8 cellular contexts compared by ENCODE assay signal in the genomic region with DNA sequence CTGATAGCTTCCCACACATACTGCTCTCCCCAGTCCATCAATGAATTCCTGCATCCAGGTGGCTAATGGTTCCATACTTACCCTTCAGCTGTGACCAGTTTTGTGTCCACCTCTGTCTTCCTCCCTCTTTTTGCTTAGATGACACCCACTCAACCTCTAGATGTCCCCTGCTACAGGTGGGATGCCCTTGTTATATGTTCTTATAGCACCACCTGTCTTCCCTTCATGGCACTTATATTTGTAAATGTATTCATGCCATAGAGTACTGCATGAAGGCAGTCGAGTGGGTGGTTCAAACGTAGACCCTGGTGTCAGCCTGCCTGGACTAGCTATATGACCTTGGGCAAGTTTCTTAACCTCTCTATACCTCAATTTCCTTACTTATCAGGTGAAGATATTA. TPM values are rescaled to one million over a fixed set of nuclear protein-coding genes. Genes with fewer than 3 reads are reported as not detected.
A peak's percentile ranks its signal among the peaks of the same experiment; 100 is the strongest.
DNase-seq lines count a peak whose midpoint lies in the region; ATAC-seq, FAIRE-seq and TF ChIP-seq lines count a peak whose summit lies in the region.

No MANE protein-coding gene starts in this region.

- no peak overlapping the region for H3K27ac ChIP-seq in keratinocyte (ENCODE audit: control insufficient read depth, insufficient read depth, low read length)

- no peaks in the 10 kb centered on the region for H3K9me3 ChIP-seq in keratinocyte (ENCODE audit: control insufficient read depth, low read depth, low read length)

- H3K27me3 ChIP-seq in keratinocyte (ENCODE audit: control insufficient read depth, extremely low read depth, insufficient read depth, low read length) = no peaks in the 10 kb centered on the region

- H3K36me3 Mint-ChIP-seq in endothelial cell (ENCODE audit: low read depth, unreplicated experiment) = peaks cover 7% of the 10 kb centered on the region

- H3K79me2 ChIP-seq in keratinocyte (ENCODE audit: control insufficient read depth, insufficient read depth, low read length) = no peaks in the 10 kb centered on the region

- H2AFZ ChIP-seq in keratinocyte (ENCODE audit: control insufficient read depth, low read length) = no peak overlapping the region

- H3K9ac ChIP-seq in keratinocyte (ENCODE audit: control insufficient read depth, extremely low read depth, insufficient read depth, low read length) = no peak overlapping the region

- H3K9me3 Mint-ChIP-seq in endothelial cell (ENCODE audit: unreplicated experiment) = no peaks in the 10 kb centered on the region

- peak; percentile 9 for DNase-seq in RPMI7951 (ENCODE audit: low read depth)
- no peak for DNase-seq in keratinocyte (ENCODE audit: low read depth, low spot score)
- DNase-seq in activated T-cell treated with anti-CD3 and anti-CD28 coated beads, Interleukin-2, amount 50 U/mL, for 1 hour = no peak
- no peak for DNase-seq in endothelial cell (ENCODE audit: low spot score)
- DNase-seq in NK-92 treated with Interleukin-12 subunit alpha and Interleukin-12 subunit beta, amount 100 ng/mL, for 24 hours (lab: John Stamatoyannopoulos, UW) = no peak
- no peak for DNase-seq in AG08396 (ENCODE audit: low spot score)

- no peak for FAIRE-seq in keratinocyte (lab: Jason Lieb, UNC)

- peaks cover 3% of the 10 kb centered on the region for H3K27me3 Mint-ChIP-seq in endothelial cell (ENCODE audit: unreplicated experiment)

- peak; percentile 65 for ATAC-seq in GM18873 (IDR thresholded peaks at IDR 0.05; ENCODE audit: low FRiP score, unreplicated experiment)
- peak; percentile 80 for ATAC-seq in HG02884 (IDR thresholded peaks at IDR 0.05; ENCODE audit: unreplicated experiment)

- dilution Hi-C loops in keratinocyte (cut with MboI; ENCODE audit: extremely low pct_ligation_motif_present, low sequenced_read_pairs) = no loop called here

- no peak overlapping the region for H3K27ac Mint-ChIP-seq in endothelial cell (ENCODE audit: unreplicated experiment)

- H3K4me3 Mint-ChIP-seq in endothelial cell (ENCODE audit: unreplicated experiment) = no peak overlapping the region

- no peak overlapping the region for H3K4me3 ChIP-seq in keratinocyte (ENCODE audit: control insufficient read depth in 2 of 3, extremely low read depth in 1 of 3, insufficient read depth in 2 of 3, low read depth in 1 of 3, low read length in 3 of 3)

- H3K4me1 Mint-ChIP-seq in endothelial cell (ENCODE audit: unreplicated experiment) = peaks cover 2% of the 10 kb centered on the region

- H3K4me2 ChIP-seq in keratinocyte (ENCODE audit: control insufficient read depth, extremely low read depth, insufficient read depth, low read depth, low read length) = no peak overlapping the region

- H3K36me3 ChIP-seq in keratinocyte (ENCODE audit: control insufficient read depth in 2 of 2, extremely low read depth in 1 of 2, insufficient read depth in 2 of 2, low read length in 2 of 2) = peaks cover 0 to 2% of the 10 kb centered on the region in 2 experiments

- no peaks in the 10 kb centered on the region for H3K4me1 ChIP-seq in keratinocyte (ENCODE audit: control insufficient read depth, extremely low read depth, insufficient read depth, low read length)

- H3K9me1 ChIP-seq in keratinocyte (ENCODE audit: control insufficient read depth, extremely low read depth, insufficient read depth, low read length) = no peaks in the 10 kb centered on the region

- H4K20me1 ChIP-seq in keratinocyte (ENCODE audit: control insufficient read depth, extremely low read depth, insufficient read depth, low read length) = no peaks in the 10 kb centered on the region

- TF ChIP-seq CTCF in keratinocyte (optimal IDR thresholded peaks at IDR 0.05 in 1 of 3, IDR thresholded peaks at IDR 0.05 in 1 of 3, conservative IDR thresholded peaks at IDR 0.05 in 1 of 3; ENCODE audit: extremely low read depth in 1 of 3, insufficient read depth in 2 of 3, low read length in 3 of 3) = peak; percentile 9 to 39 (median 37)
- no peak for TF ChIP-seq CTCF in endothelial cell (IDR thresholded peaks at IDR 0.05; ENCODE audit: unreplicated experiment)

RNA-seq across cellular contexts. Expression of a gene that starts 6.5 kb away (rescaled TPM):
- total RNA-seq in RPMI7951 (2014; rRNA removed; shearing (Covaris generic)) = 11.1 and 12.6 TPM in 2 replicates
- polyA plus RNA-seq in keratinocyte = 13.7 to 20.4 TPM (median 14.4 TPM) in 3 replicates
- 9.2 TPM for polyA plus RNA-seq in keratinocyte (2011; ENCODE audit: low read depth)
- 9.9 and 21.3 TPM in 2 replicates for polyA plus RNA-seq in keratinocyte (2011; cell fraction: cytosol; rRNA removed)
- polyA plus RNA-seq in keratinocyte (2011; cell fraction: nucleus; rRNA removed) = 8.8 and 13.4 TPM in 2 replicates
- 9.9 and 11.4 TPM in 2 replicates for polyA plus RNA-seq in keratinocyte (2012; ENCODE audit: low replicate concordance)
- polyA minus RNA-seq in keratinocyte = 10.7 to 29.0 TPM (median 21.7 TPM) in 3 replicates
- polyA minus RNA-seq in keratinocyte (2011; cell fraction: cytosol; rRNA and poly(A)+ RNA removed) = 11.7 TPM
- 7.7 and 18.7 TPM in 2 replicates for polyA minus RNA-seq in keratinocyte (2011; cell fraction: nucleus; rRNA and poly(A)+ RNA removed)
- 32.4 TPM for total RNA-seq in endothelial cell (ENCODE audit: unreplicated experiment)
